8 cellular contexts compared by ENCODE assay signal in the genomic region with DNA sequence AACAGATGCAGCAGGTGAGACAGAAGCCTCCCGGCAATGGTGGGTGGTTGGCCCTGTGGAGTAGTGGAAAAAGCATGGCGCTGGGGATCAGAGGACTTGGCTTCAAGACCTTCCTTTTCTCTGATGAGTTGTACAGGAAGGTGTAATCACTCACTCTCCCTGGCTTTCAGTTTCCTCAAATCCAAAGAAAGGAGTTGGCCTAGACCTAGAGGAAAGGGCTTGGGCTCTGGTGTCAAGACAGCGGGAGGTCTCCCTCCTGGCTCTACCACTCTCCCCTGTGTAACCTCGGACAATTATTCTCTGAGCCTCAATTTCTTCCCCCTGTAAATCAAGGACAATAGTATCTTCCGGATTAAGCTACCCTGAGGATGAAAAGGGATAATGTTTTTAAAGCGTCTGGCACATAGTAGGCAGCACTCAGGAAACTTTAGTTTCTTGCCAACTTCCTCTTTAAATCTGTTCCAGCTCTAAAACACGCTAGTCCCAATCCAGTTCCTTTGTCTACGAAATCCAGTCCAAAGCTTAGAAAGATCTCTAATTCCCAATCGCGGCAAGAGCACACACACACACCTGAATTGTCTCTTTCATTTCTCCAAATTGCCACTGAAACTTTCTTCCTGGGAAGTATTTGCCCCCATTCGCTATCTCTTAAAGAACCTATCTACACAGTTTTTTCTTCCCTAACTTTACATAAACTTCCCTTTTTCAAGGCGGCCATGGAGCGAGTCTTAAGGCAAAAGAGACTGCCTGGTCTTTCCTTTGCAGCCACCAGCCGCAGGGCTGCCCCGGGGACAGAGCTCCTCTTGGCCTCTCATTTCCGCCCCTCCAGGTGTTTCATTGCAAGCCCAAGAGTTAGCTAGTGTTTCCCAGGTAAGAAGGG. TPM values are rescaled to one million over a fixed set of nuclear protein-coding genes. Genes with fewer than 3 reads are reported as not detected.
DNase-seq lines count a peak whose midpoint lies in the region; ATAC-seq and TF ChIP-seq lines count a peak whose summit lies in the region.

No MANE protein-coding gene starts in this region.

- no peaks in the 10 kb centered on the region; the same call in 2 of the 3 replicates for H3K36me3 Mint-ChIP-seq in GM23338 (ENCODE audit: low read depth)

- peaks cover 42% of the 10 kb centered on the region for H3K4me1 Mint-ChIP-seq in GM23338

- ATAC-seq in GM23338, result peak; percentile 67
- no peak for ATAC-seq in GM21515 (IDR thresholded peaks at IDR 0.05; ENCODE audit: unreplicated experiment)
- no peak for ATAC-seq in HG02884 (IDR thresholded peaks at IDR 0.05; ENCODE audit: unreplicated experiment)

- no peaks in the 10 kb centered on the region; the same call in 2 of the 3 replicates for H3K9me3 Mint-ChIP-seq in GM23338

- peak overlapping the region; percentile 74 for H3K4me2 ChIP-seq in GM23338

- H3K27me3 ChIP-seq in GM23338 (ENCODE audit: insufficient read depth), result no peaks in the 10 kb centered on the region
- no peaks in the 10 kb centered on the region for H3K27me3 ChIP-seq in esophagus squamous epithelium

- H3K27me3 Mint-ChIP-seq in GM23338 (ENCODE audit: insufficient read depth, low read depth, poor library complexity), result peaks cover 7% of the 10 kb centered on the region

- no peak for TF ChIP-seq POLR2A in esophagus squamous epithelium (IDR thresholded peaks at IDR 0.05)
- no peak for TF ChIP-seq POLR2A in lower leg skin (IDR thresholded peaks at IDR 0.05)

- H3K27ac Mint-ChIP-seq in GM23338, result peak overlapping the region; percentile 91

- H3F3A ChIP-seq in GM23338 (replicated peaks; ENCODE audit: low read depth), result 0 out of 2 replicates have a peak, but pooled peaks cover 6% of the 10 kb centered on the region

- intact Hi-C loops in esophagus squamous epithelium (cut with DNase I) (no loop called here), lower leg skin (cut with DNase I; ENCODE audit: low total_unique reads) (no loop called here)

- H3K27ac ChIP-seq in GM23338 (ENCODE audit: low read depth) (peak overlapping the region; percentile 65), esophagus squamous epithelium (no peak overlapping the region)

- 16 to 19% methylated on average over 13 to 15 of the region's 16 CpGs for WGBS in esophagus squamous epithelium, 2 donors
- 18 to 25% methylated on average over 16 of the region's 16 CpGs for WGBS in lower leg skin, 2 donors

- H3K4me3 ChIP-seq in GM23338 (peak overlapping the region; percentile 44), esophagus squamous epithelium (peak overlapping the region in 3 of 4 donors; percentile 24 to 48 (median 36)), lower leg skin (ENCODE audit: low read depth, poor library complexity, severe bottlenecking) (no peak overlapping the region)

- H3K9me2 ChIP-seq in GM23338 (ENCODE audit: insufficient read depth), result no peaks in the 10 kb centered on the region

- no peak for TF ChIP-seq CTCF in GM23338 (conservative IDR thresholded peaks at IDR 0.05; ENCODE audit: low read depth in 2 of 2)
- TF ChIP-seq CTCF in esophagus squamous epithelium (IDR thresholded peaks at IDR 0.05), result no peak
- no peak for TF ChIP-seq CTCF in lower leg skin (IDR thresholded peaks at IDR 0.05)

- H3K36me3 ChIP-seq in GM23338 (ENCODE audit: insufficient read depth), result no peaks in the 10 kb centered on the region
- no peaks in the 10 kb centered on the region for H3K36me3 ChIP-seq in esophagus squamous epithelium

- H4K20me1 ChIP-seq in GM23338 (replicated peaks; ENCODE audit: insufficient read depth), result no peaks in the 10 kb centered on the region

- no peaks in the 10 kb centered on the region for H3K9me3 ChIP-seq in esophagus squamous epithelium

- no peaks in the 10 kb centered on the region for H3K79me2 ChIP-seq in GM23338 (replicated peaks; ENCODE audit: insufficient read depth)

- DNase-seq in GM23338 (ENCODE audit: low spot score) (peak; percentile 68), NCI-H82 (lab: John Stamatoyannopoulos, UW) (peak; percentile 52), esophagus squamous epithelium (lab: John Stamatoyannopoulos, UW) (no peak), retina (peak; percentile 47), lower leg skin (ENCODE audit: low spot score in 2 of 2) (no peak), D341Med (ENCODE audit: low spot score) (no peak)

- H2AFZ ChIP-seq in GM23338, result no peak overlapping the region

- H3K4me1 ChIP-seq in GM23338 (ENCODE audit: insufficient read depth), result peaks cover 19% of the 10 kb centered on the region
- peaks cover 0 to 6% (median 0%) of the 10 kb centered on the region in 3 donors for H3K4me1 ChIP-seq in esophagus squamous epithelium

- peak overlapping the region; percentile 61 for H3K4me3 Mint-ChIP-seq in GM23338

TF ChIP-seq in GM23338, 12 proteins besides CTCF, POLR2A, EP300 and RAD21 (continues in another document):
- no peak for TF ChIP-seq EZH2phosphoT487 (IDR thresholded peaks at IDR 0.05; ENCODE audit: unreplicated experiment)
- TF ChIP-seq, protein P1, sequence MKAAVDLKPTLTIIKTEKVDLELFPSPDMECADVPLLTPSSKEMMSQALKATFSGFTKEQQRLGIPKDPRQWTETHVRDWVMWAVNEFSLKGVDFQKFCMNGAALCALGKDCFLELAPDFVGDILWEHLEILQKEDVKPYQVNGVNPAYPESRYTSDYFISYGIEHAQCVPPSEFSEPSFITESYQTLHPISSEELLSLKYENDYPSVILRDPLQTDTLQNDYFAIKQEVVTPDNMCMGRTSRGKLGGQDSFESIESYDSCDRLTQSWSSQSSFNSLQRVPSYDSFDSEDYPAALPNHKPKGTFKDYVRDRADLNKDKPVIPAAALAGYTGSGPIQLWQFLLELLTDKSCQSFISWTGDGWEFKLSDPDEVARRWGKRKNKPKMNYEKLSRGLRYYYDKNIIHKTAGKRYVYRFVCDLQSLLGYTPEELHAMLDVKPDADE (IDR thresholded peaks at IDR 0.05), result no peak
- TF ChIP-seq ZNF331 (CRISPR knock-in tag; IDR thresholded peaks at IDR 0.05; ENCODE audit: low read depth), result no peak
- no peak for TF ChIP-seq NANOG (IDR thresholded peaks at IDR 0.05; ENCODE audit: borderline replicate concordance)
- TF ChIP-seq ZNF114 (CRISPR knock-in tag; IDR thresholded peaks at IDR 0.05), result no peak
- no peak for TF ChIP-seq CREB1 (CRISPR knock-in tag; IDR thresholded peaks at IDR 0.05; ENCODE audit: low read depth)
- TF ChIP-seq, protein P2, sequence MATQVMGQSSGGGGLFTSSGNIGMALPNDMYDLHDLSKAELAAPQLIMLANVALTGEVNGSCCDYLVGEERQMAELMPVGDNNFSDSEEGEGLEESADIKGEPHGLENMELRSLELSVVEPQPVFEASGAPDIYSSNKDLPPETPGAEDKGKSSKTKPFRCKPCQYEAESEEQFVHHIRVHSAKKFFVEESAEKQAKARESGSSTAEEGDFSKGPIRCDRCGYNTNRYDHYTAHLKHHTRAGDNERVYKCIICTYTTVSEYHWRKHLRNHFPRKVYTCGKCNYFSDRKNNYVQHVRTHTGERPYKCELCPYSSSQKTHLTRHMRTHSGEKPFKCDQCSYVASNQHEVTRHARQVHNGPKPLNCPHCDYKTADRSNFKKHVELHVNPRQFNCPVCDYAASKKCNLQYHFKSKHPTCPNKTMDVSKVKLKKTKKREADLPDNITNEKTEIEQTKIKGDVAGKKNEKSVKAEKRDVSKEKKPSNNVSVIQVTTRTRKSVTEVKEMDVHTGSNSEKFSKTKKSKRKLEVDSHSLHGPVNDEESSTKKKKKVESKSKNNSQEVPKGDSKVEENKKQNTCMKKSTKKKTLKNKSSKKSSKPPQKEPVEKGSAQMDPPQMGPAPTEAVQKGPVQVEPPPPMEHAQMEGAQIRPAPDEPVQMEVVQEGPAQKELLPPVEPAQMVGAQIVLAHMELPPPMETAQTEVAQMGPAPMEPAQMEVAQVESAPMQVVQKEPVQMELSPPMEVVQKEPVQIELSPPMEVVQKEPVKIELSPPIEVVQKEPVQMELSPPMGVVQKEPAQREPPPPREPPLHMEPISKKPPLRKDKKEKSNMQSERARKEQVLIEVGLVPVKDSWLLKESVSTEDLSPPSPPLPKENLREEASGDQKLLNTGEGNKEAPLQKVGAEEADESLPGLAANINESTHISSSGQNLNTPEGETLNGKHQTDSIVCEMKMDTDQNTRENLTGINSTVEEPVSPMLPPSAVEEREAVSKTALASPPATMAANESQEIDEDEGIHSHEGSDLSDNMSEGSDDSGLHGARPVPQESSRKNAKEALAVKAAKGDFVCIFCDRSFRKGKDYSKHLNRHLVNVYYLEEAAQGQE (IDR thresholded peaks at IDR 0.05; ENCODE audit: unreplicated experiment), result no peak
- TF ChIP-seq POLR2AphosphoS5 (IDR thresholded peaks at IDR 0.05; ENCODE audit: low read depth), result no peak

RNA-seq across cellular contexts. Expression of a gene that starts 29.9 kb away (rescaled TPM):
- 183 and 184 TPM in 2 replicates for total RNA-seq in GM23338 (2014; rRNA removed; shearing (Covaris generic))
- polyA plus RNA-seq in GM23338 (2016; fragmentation: Nextera tagmentation; extraction: Ambion mirVana), result 124 and 125 TPM in 2 replicates
- total RNA-seq in esophagus squamous epithelium (1 to 10 TPM; 1.3 to 8.2 (median 3.1) TPM), lower leg skin (1 to 10 TPM; 2.7 to 7.2 (median 3.7) TPM)

Comparison
In these comparisons a context has a peak if more than half of its experiments do, and no peak if none do; other contexts are left out.
1. DNase-seq: peak in GM23338 (single experiment), NCI-H82 (single experiment) and retina (single experiment); none in esophagus squamous epithelium (single experiment), lower leg skin (0 of 2) and D341Med (single experiment).
2. RNA of a gene that starts 29.9 kb away (total RNA-seq): 183 to 184 TPM in GM23338; 1.3 to 8.2 TPM in esophagus squamous epithelium and 2.7 to 7.2 TPM in lower leg skin; every median in the first group is over 10 times any median in the second.